ENCODE assay signal across 9 cellular contexts in the genomic region with DNA sequence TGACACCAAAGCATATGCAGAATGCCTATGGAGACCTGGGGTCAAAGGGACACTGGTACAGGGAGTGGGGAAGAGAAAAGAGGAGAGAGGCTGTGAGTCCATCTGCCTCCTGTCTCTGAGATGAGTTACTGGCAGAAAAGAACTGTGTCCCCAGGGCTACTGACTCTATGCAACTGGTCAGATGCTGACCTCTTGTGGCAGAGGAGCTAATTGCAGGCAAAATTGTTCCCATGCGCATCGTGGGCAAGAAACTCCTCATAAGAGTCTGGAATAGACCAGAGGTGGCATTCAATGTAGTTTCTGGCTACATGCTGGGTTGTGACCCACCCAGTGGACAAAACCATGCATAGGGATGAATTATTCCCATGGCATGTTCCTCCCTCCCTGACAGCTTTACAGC. TPM values are rescaled to one million over a fixed set of nuclear protein-coding genes. Genes with fewer than 3 reads are reported as not detected.
A peak's percentile ranks its signal among the peaks of the same experiment; 100 is the strongest.
DNase-seq lines count a peak whose midpoint lies in the region; ATAC-seq and TF ChIP-seq lines count a peak whose summit lies in the region.
"Had no signal": no experiment of that assay in that cellular context is flagged by ENCODE, and none has a peak within 500 bp of the region (broad histone marks: within the 10 kb centered on the region; RNA-seq: fewer than 3 reads in every experiment).

No MANE protein-coding gene starts in this region.

- DNase-seq in MCF 10A (ENCODE audit: unreplicated experiment) (peak; percentile 51), breast epithelium (ENCODE audit: low spot score in 2 of 2) (no peak), SKM-1 treated with dmso at 0.1 percent for 144 hours (lab: John Stamatoyannopoulos, UW; ENCODE audit: unreplicated experiment) (peak; percentile 32), fibroblast of villous mesenchyme (ENCODE audit: low read depth) (no peak), thoracic aorta (ENCODE audit: low spot score) (no peak), esophagus squamous epithelium (lab: John Stamatoyannopoulos, UW) (no peak)

- H3K27me3 Mint-ChIP-seq in MCF 10A (ENCODE audit: insufficient read depth, unreplicated experiment), result no peaks in the 10 kb centered on the region
- H3K27me3 Mint-ChIP-seq: IgD-negative memory B cell had no signal

- peaks cover 7 to 8% of the 10 kb centered on the region in 2 donors for H3K9me3 ChIP-seq in breast epithelium
- H3K9me3 ChIP-seq in thoracic aorta, result peaks cover 6% of the 10 kb centered on the region
- peaks cover 0 to 11% (median 10%) of the 10 kb centered on the region in 3 donors for H3K9me3 ChIP-seq in esophagus squamous epithelium

- no peak overlapping the region for H3K4me3 ChIP-seq in breast epithelium
- no peak overlapping the region for H3K4me3 ChIP-seq in fibroblast of villous mesenchyme (ENCODE audit: low read depth, low read length)
- no peak overlapping the region for H3K4me3 ChIP-seq in thoracic aorta
- no peak overlapping the region for H3K4me3 ChIP-seq in esophagus squamous epithelium

- no peak overlapping the region for H3K27ac ChIP-seq in breast epithelium
- no peak overlapping the region for H3K27ac ChIP-seq in thoracic aorta
- no peak overlapping the region for H3K27ac ChIP-seq in esophagus squamous epithelium

- no peak for TF ChIP-seq POLR2A in breast epithelium (IDR thresholded peaks at IDR 0.05)
- TF ChIP-seq POLR2A in esophagus squamous epithelium (IDR thresholded peaks at IDR 0.05), result no peak

- H3K36me3 Mint-ChIP-seq in MCF 10A (ENCODE audit: insufficient read depth, unreplicated experiment), result no peaks in the 10 kb centered on the region

- 68 to 78% methylated on average over 2 of the region's 2 CpGs for WGBS in esophagus squamous epithelium, 2 donors

- H3K4me1 ChIP-seq in breast epithelium, result peaks cover 0 to 11% of the 10 kb centered on the region in 2 donors
- H3K4me1 ChIP-seq in thoracic aorta (ENCODE audit: control insufficient read depth in 1 of 2, low read depth in 2 of 2), result peaks cover 0 to 8% of the 10 kb centered on the region in 2 donors
- peaks cover 6 to 27% (median 15%) of the 10 kb centered on the region in 3 donors for H3K4me1 ChIP-seq in esophagus squamous epithelium

- H3K27ac Mint-ChIP-seq in MCF 10A (ENCODE audit: low read depth, unreplicated experiment), result no peak overlapping the region

- peak; percentile 54 for TF ChIP-seq CTCF in MCF 10A (IDR thresholded peaks at IDR 0.05; ENCODE audit: unreplicated experiment)
- TF ChIP-seq CTCF in breast epithelium (IDR thresholded peaks at IDR 0.05), result no peak
- TF ChIP-seq CTCF in fibroblast of villous mesenchyme (IDR thresholded peaks at IDR 0.05; ENCODE audit: insufficient read depth, low read depth, low read length), result peak; percentile 41
- TF ChIP-seq CTCF in thoracic aorta (IDR thresholded peaks at IDR 0.05), result peak; percentile 11
- TF ChIP-seq CTCF in esophagus squamous epithelium (IDR thresholded peaks at IDR 0.05), result peak in 3 of 6 experiments; percentile 16 to 69 (median 33)

- BruUV-seq in MCF 10A (replicated peaks; lab: Mats Ljungman, UMichigan), result no TSS peak

- no peaks in the 10 kb centered on the region for H3K36me3 ChIP-seq in breast epithelium
- H3K36me3 ChIP-seq in thoracic aorta, result no peaks in the 10 kb centered on the region
- no peaks in the 10 kb centered on the region for H3K36me3 ChIP-seq in esophagus squamous epithelium

- H3K4me1 Mint-ChIP-seq in MCF 10A (ENCODE audit: insufficient read depth, unreplicated experiment), result peaks cover 12% of the 10 kb centered on the region
- H3K4me1 Mint-ChIP-seq: IgD-negative memory B cell had no signal

- POLR2A ChIA-PET in MCF 10A (lab: Yijun Ruan, JAX), result no interaction called here

- CTCF ChIA-PET in MCF 10A (lab: Yijun Ruan, JAX), result interaction anchor here (0.6 to 4.3 kb wide), 7 partner anchors 12 to 136 kb away, joined by 3 to 58 read pairs (median 5); partner anchors contain the start of gene FA2H

- intact Hi-C loops in MCF 10A (cut with micrococcal nuclease) (no loop called here), breast epithelium (cut with DNase I; ENCODE audit: low total_unique reads) (no loop called here), esophagus squamous epithelium (cut with DNase I) (no loop called here)

- H3K4me3 Mint-ChIP-seq in MCF 10A (ENCODE audit: unreplicated experiment), result no peak overlapping the region

- ATAC-seq in thoracic aorta (ENCODE audit: insufficient number of reproducible peaks, low FRiP score, low read depth), result no peak
- ATAC-seq in HG02610 (IDR thresholded peaks at IDR 0.05; ENCODE audit: unreplicated experiment), result no peak
- no peak for ATAC-seq in HG03565 (IDR thresholded peaks at IDR 0.05; ENCODE audit: unreplicated experiment)

- H3K9me3 Mint-ChIP-seq in MCF 10A (ENCODE audit: unreplicated experiment), result peaks cover 9% of the 10 kb centered on the region

- H3K27me3 ChIP-seq in breast epithelium, result no peaks in the 10 kb centered on the region
- H3K27me3 ChIP-seq in thoracic aorta (replicated peaks; ENCODE audit: insufficient read depth), result no peaks in the 10 kb centered on the region
- no peaks in the 10 kb centered on the region for H3K27me3 ChIP-seq in esophagus squamous epithelium

RNA-seq across cellular contexts. Expression of gene MLKL, which starts 26.1 kb away (rescaled TPM):
- total RNA-seq in MCF 10A (2022) (12.1 and 14.2 TPM in 2 replicates), breast epithelium (10 to 100 TPM; 13.3 to 22.6 (median 14.9) TPM), fibroblast of villous mesenchyme (8.7 and 14.2 TPM in 2 replicates), thoracic aorta (10 to 100 TPM; 11.4 to 47.0 TPM), esophagus squamous epithelium (10 to 100 TPM; 12.4 to 33.9 (median 22.1) TPM)

RNA-seq across cellular contexts. Expression of gene FA2H, which starts 47.9 kb away (rescaled TPM):
- not detected in 2 replicates for total RNA-seq in MCF 10A (2022)
- total RNA-seq in breast epithelium, result 1 to 10 TPM in 1 of 3 donors, under 1 TPM in 1, not detected in 1; 0.33 to 1.8 TPM
- total RNA-seq in fibroblast of villous mesenchyme, result not detected in 2 replicates
- total RNA-seq in thoracic aorta, result under 1 TPM in 1 of 2 donors, not detected in 1; 0.49 TPM
- total RNA-seq in esophagus squamous epithelium, result 1 to 10 TPM; 2.9 to 4.0 (median 3.3) TPM

Comparison
In these comparisons a context has a peak if more than half of its experiments do, and no peak if none do; other contexts are left out.
1. DNase-seq: peak in MCF 10A (single experiment) and SKM-1 treated with dmso at 0.1 percent for 144 hours (single experiment); none in breast epithelium (0 of 2), fibroblast of villous mesenchyme (single experiment), thoracic aorta (single experiment) and esophagus squamous epithelium (single experiment).
2. CTCF ChIP-seq: peak in MCF 10A (single experiment), fibroblast of villous mesenchyme (single experiment) and thoracic aorta (single experiment); none in breast epithelium (0 of 3).